ENCODE assay signal across 8 cellular contexts in the genomic region with DNA sequence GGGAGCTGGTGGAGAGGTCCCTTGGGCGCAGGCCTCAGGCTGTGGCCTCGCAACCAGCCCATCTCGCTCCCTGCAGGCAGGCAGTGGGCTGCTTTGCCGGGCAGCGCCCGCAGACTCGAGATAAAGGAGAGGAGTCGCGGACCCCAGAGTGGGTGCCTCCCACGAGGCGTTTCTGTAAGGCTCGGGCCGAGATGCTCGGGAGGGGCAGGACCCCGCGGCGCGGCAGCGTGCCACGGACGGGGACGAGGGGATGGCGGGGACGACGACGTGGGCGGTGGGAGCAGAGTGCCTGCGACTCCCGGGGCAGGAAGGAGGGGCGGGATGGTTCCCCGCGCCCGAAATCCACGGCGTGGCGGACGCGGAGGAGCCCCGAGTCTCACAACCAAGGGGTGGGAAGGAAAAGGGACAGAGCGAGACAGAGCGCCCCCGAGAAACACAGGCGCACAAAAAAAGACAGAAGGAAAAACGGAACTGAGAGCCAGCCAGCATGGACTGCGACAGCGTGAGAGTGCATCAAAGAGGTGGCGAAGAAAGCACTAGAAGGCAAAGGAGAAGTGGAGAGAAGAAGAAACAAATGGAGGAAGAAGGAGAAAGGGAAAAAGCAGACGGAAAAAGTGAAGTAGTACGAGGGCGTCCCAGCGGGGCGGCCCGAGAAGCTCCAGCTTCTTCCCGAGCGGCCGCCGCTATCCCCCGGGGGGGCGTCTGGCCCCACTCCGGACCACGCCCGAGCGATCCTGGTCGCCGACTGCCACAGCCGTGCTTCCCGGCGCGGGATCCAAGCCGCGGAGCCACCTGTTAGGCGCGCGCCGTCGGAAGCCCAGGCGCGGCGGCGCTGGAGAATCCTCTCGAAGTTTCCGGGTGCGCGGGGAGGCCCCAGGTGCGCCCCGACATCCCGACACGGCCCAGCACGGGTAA.
DNase-seq lines count a peak whose midpoint lies in the region; ATAC-seq and TF ChIP-seq lines count a peak whose summit lies in the region.

No MANE protein-coding gene starts in this region.

- ATAC-seq in GM18511 (IDR thresholded peaks at IDR 0.05; ENCODE audit: unreplicated experiment) (peak; percentile 49), HG02938 (IDR thresholded peaks at IDR 0.05; ENCODE audit: unreplicated experiment) (peak; percentile 36), GM18519 (IDR thresholded peaks at IDR 0.05; ENCODE audit: low FRiP score, unreplicated experiment) (no peak)

- H3K9me3 ChIP-seq in iPS-20b (ENCODE audit: insufficient read depth, low read depth, low read length) (no peaks in the 10 kb centered on the region), tibial artery (no peaks in the 10 kb centered on the region)

- H3K27me3 ChIP-seq in ACC112 (ENCODE audit: insufficient read depth, low read length) (peaks cover 97% of the 10 kb centered on the region), iPS-20b (ENCODE audit: insufficient read depth, low read length) (peaks cover 50% of the 10 kb centered on the region), tibial artery (peaks cover 6 to 55% of the 10 kb centered on the region in 2 donors)

- H3K36me3 ChIP-seq in ACC112 (ENCODE audit: insufficient read depth, low read length) (no peaks in the 10 kb centered on the region), iPS-20b (ENCODE audit: insufficient read depth, low read depth, low read length) (no peaks in the 10 kb centered on the region), tibial artery (no peaks in the 10 kb centered on the region)

- H3K79me2 ChIP-seq in ACC112 (ENCODE audit: control insufficient read depth, insufficient read depth, low read length, unreplicated experiment): no peaks in the 10 kb centered on the region

- peak overlapping the region; percentile 47; the same call in 1 of the 2 replicates for H3K9ac ChIP-seq in iPS-20b (ENCODE audit: low read depth, low read length)

- TF ChIP-seq CTCF in tibial artery (IDR thresholded peaks at IDR 0.05): no peak

- DNase-seq in SKM-1 (lab: John Stamatoyannopoulos, UW; ENCODE audit: unreplicated experiment) (peak; percentile 5), tibial artery (no peak), kidney tubule cell (ENCODE audit: low spot score) (no peak)

- intact Hi-C loops in tibial artery (cut with DNase I; ENCODE audit: low total_unique reads): no loop called here

- H3K4me1 ChIP-seq in ACC112 (ENCODE audit: control insufficient read depth, insufficient read depth, low read length, unreplicated experiment) (no peaks in the 10 kb centered on the region), iPS-20b (ENCODE audit: insufficient read depth, low read length) (peaks cover 4% of the 10 kb centered on the region; the same call in 1 of the 2 replicates), tibial artery (peaks cover 0 to 23% (median 18%) of the 10 kb centered on the region in 4 donors)

- no peak overlapping the region for H2AFZ ChIP-seq in ACC112 (ENCODE audit: low read length, unreplicated experiment)

- peak overlapping the region; percentile 65; the same call in 1 of the 2 replicates for H3K4me3 ChIP-seq in ACC112 (ENCODE audit: low read depth, low read length)
- H3K4me3 ChIP-seq in iPS-20b (ENCODE audit: low read length): peak overlapping the region; percentile 68
- peak overlapping the region; percentile 35 to 47 for H3K4me3 ChIP-seq in tibial artery

- H3K27ac ChIP-seq in ACC112 (ENCODE audit: low read depth, low read length) (no peak overlapping the region), iPS-20b (ENCODE audit: low read length) (no peak overlapping the region), tibial artery (no peak overlapping the region)
